8 cellular contexts compared by ENCODE assay signal in the genomic region with DNA sequence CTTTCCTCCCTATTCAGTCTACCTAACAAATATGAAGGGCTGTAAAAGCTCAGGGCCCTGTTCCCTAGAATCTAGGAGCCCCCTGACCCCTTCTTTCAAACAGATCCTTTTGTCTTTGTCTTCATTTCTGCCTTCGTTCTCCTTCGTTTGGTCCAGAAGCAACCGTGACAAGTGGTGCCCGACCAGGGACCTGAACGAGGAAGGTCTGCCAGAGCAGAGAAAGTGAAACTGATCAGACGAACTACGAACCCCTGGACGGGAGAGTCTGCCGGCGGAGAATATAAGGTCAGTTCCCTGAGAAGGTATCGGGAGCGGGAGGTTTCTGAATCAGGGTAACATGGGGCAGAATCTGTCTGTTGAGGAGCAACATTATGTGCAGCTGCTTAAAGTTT. TPM values are rescaled to one million over a fixed set of nuclear protein-coding genes. Genes with fewer than 3 reads are reported as not detected.
DNase-seq lines count a peak whose midpoint lies in the region; ATAC-seq and TF ChIP-seq lines count a peak whose summit lies in the region.

No MANE protein-coding gene starts in this region.

- H3K9me3 ChIP-seq in breast epithelium (peaks cover 0 to 6% of the 10 kb centered on the region in 2 donors), mucosa of rectum (ENCODE audit: control insufficient read depth in 2 of 2, low read length in 2 of 2) (no peaks in the 10 kb centered on the region)

- H3K4me3 ChIP-seq in LNCaP clone FGC (ENCODE audit: low read depth, low read length) (peak overlapping the region; percentile 95), breast epithelium (peak overlapping the region; percentile 75 to 96 (median 78)), mucosa of rectum (ENCODE audit: low read length in 2 of 2) (peak overlapping the region; percentile 88 to 93)

- H3K9ac ChIP-seq in mucosa of rectum (ENCODE audit: low read depth in 1 of 2, low read length in 2 of 2) = peak overlapping the region; percentile 89 to 91

- no peak for TF ChIP-seq POLR2A in breast epithelium (IDR thresholded peaks at IDR 0.05)

- peak overlapping the region; percentile 93 for H3K27ac ChIP-seq in C4-2B
- H3K27ac ChIP-seq in breast epithelium = peak overlapping the region; percentile 92 to 93
- H3K27ac ChIP-seq in mucosa of rectum (ENCODE audit: low read depth in 2 of 2, low read length in 2 of 2) = peak overlapping the region in 1 of 2 donors; percentile 94

- no peaks in the 10 kb centered on the region for H3K27me3 ChIP-seq in breast epithelium
- no peaks in the 10 kb centered on the region for H3K27me3 ChIP-seq in mucosa of rectum (ENCODE audit: control insufficient read depth in 2 of 2, insufficient read depth in 2 of 2, low read length in 2 of 2)

- H3K4me1 ChIP-seq in breast epithelium (peaks cover 2 to 4% of the 10 kb centered on the region in 2 donors), mucosa of rectum (ENCODE audit: control insufficient read depth in 2 of 2, insufficient read depth in 2 of 2, low read length in 2 of 2) (peaks cover 9 to 15% of the 10 kb centered on the region in 2 donors)

- no peak for ATAC-seq in HG03442 (IDR thresholded peaks at IDR 0.05; ENCODE audit: unreplicated experiment)

- DNase-seq in LNCaP clone FGC (ENCODE audit: low read depth) (no peak), breast epithelium (ENCODE audit: low spot score in 2 of 2) (no peak), NCI-H446 treated with DMSO at 0.1 percent for 48 hours (lab: John Stamatoyannopoulos, UW) (no peak), NCI-H82 (lab: John Stamatoyannopoulos, UW) (no peak)
- no peak for DNase-seq in stimulated activated CD4-positive, alpha-beta T cell treated with anti-CD3 and anti-CD28 coated beads, Interleukin-12 subunit alpha, Interleukin-12 subunit beta, amount 100 ng/mL, for 4 hours

- intact Hi-C loops in breast epithelium (cut with DNase I; ENCODE audit: low total_unique reads) = no loop called here

- TF ChIP-seq CTCF in C4-2B (conservative IDR thresholded peaks at IDR 0.05) = no peak
- TF ChIP-seq CTCF in LNCaP clone FGC (IDR thresholded peaks at IDR 0.05; ENCODE audit: control insufficient read depth, extremely low read depth, insufficient read depth) = no peak
- TF ChIP-seq CTCF in breast epithelium (IDR thresholded peaks at IDR 0.05) = no peak

- H3K36me3 ChIP-seq in breast epithelium = no peaks in the 10 kb centered on the region
- peaks cover 17 to 22% of the 10 kb centered on the region in 2 donors for H3K36me3 ChIP-seq in mucosa of rectum (ENCODE audit: control insufficient read depth in 2 of 2, insufficient read depth in 2 of 2, low read length in 2 of 2)

RNA-seq across cellular contexts. Expression of a gene that starts 0.8 kb away (rescaled TPM):
- total RNA-seq in breast epithelium = 10 to 100 TPM; 44.3 to 72.7 (median 60.0) TPM

RNA-seq across cellular contexts. Expression of a gene that starts 20.9 kb away (rescaled TPM):
- 1 to 10 TPM; 2.6 to 3.8 (median 3.6) TPM for total RNA-seq in breast epithelium

RNA-seq across cellular contexts. Expression of a gene that starts 27.2 kb away (rescaled TPM):
- 10 to 100 TPM in 1 of 3 donors, 1 to 10 TPM in 2; 4.2 to 10.8 (median 9.2) TPM for total RNA-seq in breast epithelium

RNA-seq across cellular contexts. Expression of a gene that starts 47.4 kb away (rescaled TPM):
- total RNA-seq in breast epithelium = 10 to 100 TPM; 40.6 to 42.7 (median 42.6) TPM

RNA-seq across cellular contexts. Expression of a gene that starts 56.6 kb away (rescaled TPM):
- 1 to 10 TPM in 2 of 3 donors, under 1 TPM in 1; 0.80 to 5.3 (median 3.6) TPM for total RNA-seq in breast epithelium
